Comparison of ENCODE assay signal across 11 cellular contexts in genomic region chr3:13547591-13548371, GRCh38. TPM values are rescaled to one million over a fixed set of nuclear protein-coding genes. Genes with fewer than 3 reads are reported as not detected.
DNase-seq lines count a peak whose midpoint lies in the region; ATAC-seq, FAIRE-seq and TF ChIP-seq lines count a peak whose summit lies in the region.
"Had no signal": no experiment of that assay in that cellular context is flagged by ENCODE, and none has a peak within 500 bp of the region (broad histone marks: within the 10 kb centered on the region; RNA-seq: fewer than 3 reads in every experiment).

No MANE protein-coding gene starts in this region.

- no peak for TF ChIP-seq POLR2A in HepG2 (IDR thresholded peaks at IDR 0.05; ENCODE audit: insufficient read depth in 1 of 2, low read depth in 2 of 2, low read length in 2 of 2)
- no peak for TF ChIP-seq POLR2A in right lobe of liver (IDR thresholded peaks at IDR 0.05)
- TF ChIP-seq POLR2A in vagina (IDR thresholded peaks at IDR 0.05): no peak

- peaks cover 3% of the 10 kb centered on the region; the same call in 1 of the 2 replicates for H4K20me1 ChIP-seq in HepG2 (ENCODE audit: insufficient read depth, low read length)

- H3K4me2 ChIP-seq in HepG2 (ENCODE audit: low read depth, low read length): no peak overlapping the region

- H3K27me3 ChIP-seq in HepG2 (ENCODE audit: control insufficient read depth in 1 of 2, insufficient read depth in 2 of 2, low read length in 2 of 2) (peaks cover 15 to 83% of the 10 kb centered on the region in 2 experiments), right lobe of liver (peaks cover 0 to 19% of the 10 kb centered on the region in 2 donors), vagina (no peaks in the 10 kb centered on the region)

- H2AFZ ChIP-seq in HepG2 (ENCODE audit: low read length): no peak overlapping the region

- H3K36me3 ChIP-seq in HepG2 (replicated peaks in 1 of 2; ENCODE audit: control insufficient read depth in 1 of 2, insufficient read depth in 2 of 2, low read length in 2 of 2): no peaks in the 10 kb centered on the region
- H3K36me3 ChIP-seq in right lobe of liver: no peaks in the 10 kb centered on the region
- no peaks in the 10 kb centered on the region for H3K36me3 ChIP-seq in mesodermal cell (ENCODE audit: control insufficient read depth, insufficient read depth, low read length)
- H3K36me3 ChIP-seq in vagina: no peaks in the 10 kb centered on the region

- H3K27ac Mint-ChIP-seq in effector memory CD8-positive, alpha-beta T cell: no peak overlapping the region

- H3K4me3 ChIP-seq in HepG2 (replicated peaks in 1 of 3; ENCODE audit: insufficient read depth in 1 of 3, low read depth in 2 of 3, low read length in 3 of 3): no peak overlapping the region
- no peak overlapping the region for H3K4me3 ChIP-seq in right lobe of liver
- H3K4me3 ChIP-seq in mesodermal cell (ENCODE audit: extremely low read depth, insufficient read depth, low read length, poor library complexity, severe bottlenecking): no peak overlapping the region
- H3K4me3 ChIP-seq in vagina: no peak overlapping the region

- peaks cover 62 to 92% of the 10 kb centered on the region in 2 donors for H3K27me3 Mint-ChIP-seq in effector memory CD8-positive, alpha-beta T cell

- H3K9me3 Mint-ChIP-seq in effector memory CD8-positive, alpha-beta T cell: no peaks in the 10 kb centered on the region

- no peaks in the 10 kb centered on the region for H3K36me3 Mint-ChIP-seq in effector memory CD8-positive, alpha-beta T cell (ENCODE audit: insufficient read depth)

- H3K9ac ChIP-seq in HepG2 (ENCODE audit: insufficient read depth, low read depth, low read length): no peak overlapping the region

- TF ChIP-seq EP300 in HepG2 (IDR thresholded peaks at IDR 0.05; ENCODE audit: low read depth in 2 of 2, low read length in 2 of 2): no peak
- no peak for TF ChIP-seq EP300 in HepG2 (CRISPR knock-in tag; IDR thresholded peaks at IDR 0.05; ENCODE audit: borderline replicate concordance)

- H3K4me1 ChIP-seq in HepG2 (ENCODE audit: insufficient read depth, low read length) (no peaks in the 10 kb centered on the region), right lobe of liver (no peaks in the 10 kb centered on the region), mesodermal cell (ENCODE audit: control insufficient read depth, insufficient read depth, low read length, poor library complexity, severe bottlenecking) (peaks cover 60% of the 10 kb centered on the region), vagina (peaks cover 57% of the 10 kb centered on the region)

- no peaks in the 10 kb centered on the region for H3K9me3 ChIP-seq in HepG2 (ENCODE audit: low read length)
- no peaks in the 10 kb centered on the region for H3K9me3 ChIP-seq in right lobe of liver
- no peaks in the 10 kb centered on the region for H3K9me3 ChIP-seq in mesodermal cell (ENCODE audit: control insufficient read depth, low read length)
- no peaks in the 10 kb centered on the region for H3K9me3 ChIP-seq in vagina

- TF ChIP-seq RAD21 in HepG2 (CRISPR knock-in tag; IDR thresholded peaks at IDR 0.05): no peak

- no peak for TF ChIP-seq CTCF in HepG2 (CRISPR knock-in tag; IDR thresholded peaks at IDR 0.05)
- TF ChIP-seq CTCF in right lobe of liver (IDR thresholded peaks at IDR 0.05): no peak
- no peak for TF ChIP-seq CTCF in vagina (IDR thresholded peaks at IDR 0.05)

- peaks cover 15 to 21% of the 10 kb centered on the region in 2 donors for H3K4me1 Mint-ChIP-seq in effector memory CD8-positive, alpha-beta T cell (ENCODE audit: low read depth in 2 of 2)

- BruUV-seq in HepG2 (replicated peaks; lab: Mats Ljungman, UMichigan): no TSS peak

- H3K79me2 ChIP-seq in HepG2 (ENCODE audit: insufficient read depth, low read length): no peaks in the 10 kb centered on the region

- FAIRE-seq in HepG2 (lab: Jason Lieb, UNC): no peak
- FAIRE-seq: G401.6 had no signal

- DNase-seq in HepG2 (ENCODE audit: low spot score) (no peak), right lobe of liver (no peak), vagina (ENCODE audit: extremely low spot score in 2 of 2) (no peak), dermis blood vessel endothelial cell (no peak)
- no peak for DNase-seq in effector memory CD8-positive, alpha-beta T cell
- DNase-seq: NCI-H2107, SHP77 had no signal

- ATAC-seq in HepG2: no peak
- no peak for ATAC-seq in right lobe of liver
- no peak for ATAC-seq in effector memory CD8-positive, alpha-beta T cell (replicated peaks)
- no peak for ATAC-seq in GM21381 (IDR thresholded peaks at IDR 0.05; ENCODE audit: unreplicated experiment)
- ATAC-seq in GM18517 (IDR thresholded peaks at IDR 0.05; ENCODE audit: unreplicated experiment): no peak

- in situ Hi-C loops in HepG2 (cut with HindIII; ENCODE audit: extremely low pct_ligation_motif_present, low pct_unique_long_range_greater_than_20kb): no loop called here

- CTCF ChIA-PET in HepG2 (lab: Yijun Ruan, JAX; ENCODE audit: low intra/inter-chr PET ratio, low total read pairs): no interaction called here

- 56% methylated on average over 8 of the region's 10 CpGs for WGBS in HepG2 (ENCODE audit: low lambda C conversion rate)
- WGBS in right lobe of liver (ENCODE audit: insufficient coverage, low coverage, low lambda C conversion rate, missing lambda C conversion rate): 81% methylated on average over 6 of the region's 10 CpGs
- WGBS in mesodermal cell (ENCODE audit: insufficient coverage in 2 of 2), 2 experiments: 66 to 76% methylated on average over 6 of the region's 10 CpGs

- peak overlapping the region; percentile 70 to 72 for H3K4me3 Mint-ChIP-seq in effector memory CD8-positive, alpha-beta T cell

- POLR2A ChIA-PET in HepG2 (lab: Yijun Ruan, JAX): no interaction called here

- intact Hi-C loops in HepG2 (cut with micrococcal nuclease; ENCODE audit: unreplicated experiment): no loop called here
- intact Hi-C loops in right lobe of liver (cut with DNase I): no loop called here
- intact Hi-C loops in vagina (cut with DNase I): no loop called here

- no peak overlapping the region for H3K27ac ChIP-seq in HepG2 (ENCODE audit: extremely low read length, insufficient read depth, low read length)
- H3K27ac ChIP-seq in right lobe of liver: no peak overlapping the region
- peak overlapping the region; percentile 94 for H3K27ac ChIP-seq in mesodermal cell (ENCODE audit: low read depth, low read length, severe bottlenecking)
- H3K27ac ChIP-seq in vagina: peak overlapping the region; percentile 93

TF ChIP-seq in HepG2, 621 proteins besides CTCF, POLR2A, EP300 and RAD21 (continues in another document):
- TF ChIP-seq GMEB1 (CRISPR knock-in tag; IDR thresholded peaks at IDR 0.05; ENCODE audit: borderline replicate concordance) (no peak), HIVEP1 (CRISPR knock-in tag; IDR thresholded peaks at IDR 0.05) (no peak)

RNA-seq across cellular contexts. Expression of gene FBLN2, which starts 1.1 kb away (rescaled TPM):
- total RNA-seq in HepG2 (2016; rRNA removed; fragmentation: Illumina TruSeq; extraction: Trizol) (not detected in 2 replicates), right lobe of liver (1 to 10 TPM; 1.9 to 4.0 (median 2.7) TPM), vagina (94.3 TPM), dermis blood vessel endothelial cell (9.4 and 16.5 TPM in 2 replicates)
- total RNA-seq in HepG2 (2016; cell fraction: cytosol; rRNA removed; fragmentation: Illumina TruSeq; extraction: Trizol; ENCODE audit: low read depth): not detected in 2 replicates
- not detected in 2 replicates for total RNA-seq in HepG2 (2016; cell fraction: insoluble cytoplasmic fraction; rRNA removed; fragmentation: Illumina TruSeq; extraction: Trizol)
- total RNA-seq in HepG2 (2016; cell fraction: membrane; rRNA removed; fragmentation: Illumina TruSeq; extraction: Trizol): not detected in 2 replicates
- total RNA-seq in HepG2 (2016; cell fraction: nucleus; rRNA removed; fragmentation: Illumina TruSeq; extraction: Trizol): not detected in 2 replicates
- polyA plus RNA-seq in HepG2 (2011; rRNA removed): 0.04 TPM in 1 of 2 replicates, not detected in the other
- polyA plus RNA-seq in HepG2 (2011; cell fraction: cytosol; rRNA removed): 0.04 TPM in 2 replicates
- 0.02 and 0.05 TPM in 2 replicates for polyA plus RNA-seq in HepG2 (2011; cell fraction: nucleus; rRNA removed)
- polyA plus RNA-seq in HepG2 (2012): 0.05 and 0.08 TPM in 2 replicates
- polyA plus RNA-seq in HepG2 (2016; cell fraction: cytosol; fragmentation: Illumina TruSeq; extraction: Trizol; ENCODE audit: low read depth): not detected in 2 replicates
- polyA plus RNA-seq in HepG2 (2016; cell fraction: insoluble cytoplasmic fraction; fragmentation: Illumina TruSeq; extraction: Trizol; ENCODE audit: low read depth): not detected in 2 replicates
- polyA plus RNA-seq in HepG2 (2016; cell fraction: membrane; fragmentation: Illumina TruSeq; extraction: Trizol; ENCODE audit: low read depth): not detected in 2 replicates
- polyA plus RNA-seq in HepG2 (2016; cell fraction: nucleus; fragmentation: Illumina TruSeq; extraction: Trizol; ENCODE audit: insufficient read depth, low read depth): not detected in 2 replicates
- 0.06 and 0.12 TPM in 2 replicates for polyA minus RNA-seq in HepG2 (2011; rRNA and poly(A)+ RNA removed; ENCODE audit: low replicate concordance)
- polyA minus RNA-seq in HepG2 (2011; cell fraction: cytosol; rRNA and poly(A)+ RNA removed): not detected in 2 replicates
- polyA minus RNA-seq in HepG2 (2011; cell fraction: nucleus; rRNA and poly(A)+ RNA removed): 0.37 TPM in 1 of 2 replicates, not detected in the other
- 172 TPM for polyA plus RNA-seq in mesodermal cell (2013, experiment 1 of 2)
- 137 TPM for polyA plus RNA-seq in mesodermal cell (2013, experiment 2 of 2)

Comparison
In these comparisons a context has a peak if more than half of its experiments do, and no peak if none do; other contexts are left out.
1. H3K27ac ChIP-seq: peak in mesodermal cell (single experiment) and vagina (single experiment); none in HepG2 (single experiment) and right lobe of liver (0 of 3).